ENCODE assay signal across 24 cellular contexts in genomic region chr20:63856111-63856511, GRCh38. TPM values are rescaled to one million over a fixed set of nuclear protein-coding genes. Genes with fewer than 3 reads are reported as not detected.
DNase-seq lines count a peak whose midpoint lies in the region; ATAC-seq and TF ChIP-seq lines count a peak whose summit lies in the region.
"Had no signal": no experiment of that assay in that cellular context is flagged by ENCODE, and none has a peak within 500 bp of the region (broad histone marks: within the 10 kb centered on the region; RNA-seq: fewer than 3 reads in every experiment).

No MANE protein-coding gene starts in this region.

- no peak overlapping the region for H3K27ac ChIP-seq in iPS-20b (ENCODE audit: low read length)
- no peak overlapping the region for H3K27ac ChIP-seq in CD4-positive, alpha-beta T cell (ENCODE audit: low read depth, low read length)
- H3K27ac ChIP-seq: body of pancreas, psoas muscle had no signal

- intact Hi-C loops in posterior vena cava (cut with DNase I) = no loop called here
- intact Hi-C loops in CD4-positive, alpha-beta T cell (cut with DNase I, micrococcal nuclease) = no loop called here

- no peaks in the 10 kb centered on the region; the same call in 1 of the 2 replicates for H3K27me3 ChIP-seq in iPS-20b (ENCODE audit: insufficient read depth, low read length)
- no peaks in the 10 kb centered on the region for H3K27me3 ChIP-seq in CD4-positive, alpha-beta T cell (ENCODE audit: control insufficient read depth, insufficient read depth, low read length)
- H3K27me3 ChIP-seq: MG63 had no signal

- no peaks in the 10 kb centered on the region for H3K9me3 Mint-ChIP-seq in CD4-positive, alpha-beta T cell
- no peaks in the 10 kb centered on the region for H3K9me3 Mint-ChIP-seq in activated T-helper 17 cell treated with anti-CD3 and anti-CD28 coated beads, Interleukin-2, amount 50 U/mL, for 72 hours
- H3K9me3 Mint-ChIP-seq in activated CD4-positive, alpha-beta T cell treated with anti-CD3 and anti-CD28 coated beads, Interleukin-2, amount 10 ng/mL, durations not matched to agents 7 days and 5 days = no peaks in the 10 kb centered on the region
- H3K9me3 Mint-ChIP-seq: activated naive CD8-positive, alpha-beta T cell treated with anti-CD3 and anti-CD28 coated beads, Interleukin-2, amount 10 ng/mL, durations not matched to agents 7 days and 5 days; IgD-negative memory B cell; naive thymus-derived CD8-positive, alpha-beta T cell; stimulated activated naive CD8-positive, alpha-beta T cell treated with anti-CD3 and anti-CD28 coated beads, Interleukin-15, Interleukin-2, amounts not matched to agents 100 ng/mL and 50 ng/mL, for 24 hours had no signal

- H3K4me3 Mint-ChIP-seq in CD4-positive, alpha-beta T cell = no peak overlapping the region
- no peak overlapping the region for H3K4me3 Mint-ChIP-seq in activated T-helper 17 cell treated with anti-CD3 and anti-CD28 coated beads, Interleukin-2, amount 50 U/mL, for 72 hours
- H3K4me3 Mint-ChIP-seq in activated CD4-positive, alpha-beta T cell treated with anti-CD3 and anti-CD28 coated beads, Interleukin-2, amount 10 ng/mL, durations not matched to agents 7 days and 5 days = no peak overlapping the region
- H3K4me3 Mint-ChIP-seq: activated naive CD8-positive, alpha-beta T cell treated with anti-CD3 and anti-CD28 coated beads, Interleukin-2, amount 10 ng/mL, durations not matched to agents 7 days and 5 days; stimulated activated naive CD8-positive, alpha-beta T cell treated with anti-CD3 and anti-CD28 coated beads, Interleukin-15, Interleukin-2, amounts not matched to agents 100 ng/mL and 50 ng/mL, for 24 hours had no signal

- CTCF ChIA-PET in CD4-positive, alpha-beta T cell (lab: Charles Lee) = no interaction called here
- CTCF ChIA-PET in activated CD4-positive, alpha-beta T cell treated with anti-CD3 and anti-CD28 coated beads, Interleukin-2, amount 10 ng/mL, durations not matched to agents 7 days and 5 days (lab: Charles Lee) = interaction anchor here (1.1 to 1.3 kb wide), 2 partner anchors 12 to 14 kb away, joined by 3 read pairs; no protein-coding TSS in a partner anchor

- peak overlapping the region; percentile 34; the same call in 1 of the 2 replicates for H3K9ac ChIP-seq in iPS-20b (ENCODE audit: low read depth, low read length)

- no peak for TF ChIP-seq RAD21 in Ishikawa (IDR thresholded peaks at IDR 0.05; ENCODE audit: low read depth)

- no peaks in the 10 kb centered on the region for H3K36me3 ChIP-seq in iPS-20b (ENCODE audit: insufficient read depth, low read depth, low read length)

- no peak for TF ChIP-seq CTCF in GM20000 (IDR thresholded peaks at IDR 0.05; ENCODE audit: extremely low read depth, missing control alignments)
- no peak for TF ChIP-seq CTCF in CD4-positive, alpha-beta T cell (IDR thresholded peaks at IDR 0.05)

- DNase-seq in GM20000 (ENCODE audit: low spot score) (peak; percentile 14), posterior vena cava (ENCODE audit: low spot score) (peak; percentile 75)
- no peak for DNase-seq in CD4-positive, alpha-beta T cell
- no peak for DNase-seq in activated CD4-positive, alpha-beta T cell treated with anti-CD3 and anti-CD28 coated beads, Interleukin-2, amount 10 ng/mL, durations not matched to agents 7 days and 5 days
- DNase-seq: activated CD4-positive, alpha-beta T cell treated with anti-CD3 and anti-CD28 coated beads for 4 hours; activated naive CD8-positive, alpha-beta T cell treated with anti-CD3 and anti-CD28 coated beads, Interleukin-2, amount 10 ng/mL, durations not matched to agents 7 days and 5 days; body of pancreas; glutamatergic neuron; MG63; naive thymus-derived CD8-positive, alpha-beta T cell; NCI-H1436; NCI-H524 treated with DMSO at 0.1 percent for 48 hours; psoas muscle; SHP77; stimulated activated CD4-positive, alpha-beta T cell treated with anti-CD3 and anti-CD28 coated beads, Interleukin-2, amount 100 ng/mL, for 48 hours had no signal

- H3K4me3 ChIP-seq in iPS-20b (ENCODE audit: low read length) = peak overlapping the region; percentile 50; the same call in 1 of the 2 replicates
- H3K4me3 ChIP-seq: body of pancreas, MG63, skin epidermis, tibial nerve had no signal

- no peaks in the 10 kb centered on the region for H3K9me3 ChIP-seq in iPS-20b (ENCODE audit: insufficient read depth, low read depth, low read length)
- H3K9me3 ChIP-seq in CD4-positive, alpha-beta T cell (ENCODE audit: control insufficient read depth, low read length) = no peaks in the 10 kb centered on the region
- H3K9me3 ChIP-seq: body of pancreas, MG63, psoas muscle, tibial nerve had no signal

- H3K27me3 Mint-ChIP-seq in CD4-positive, alpha-beta T cell = peaks cover 9% of the 10 kb centered on the region
- no peaks in the 10 kb centered on the region for H3K27me3 Mint-ChIP-seq in activated T-helper 17 cell treated with anti-CD3 and anti-CD28 coated beads, Interleukin-2, amount 50 U/mL, for 72 hours
- H3K27me3 Mint-ChIP-seq in activated CD4-positive, alpha-beta T cell treated with anti-CD3 and anti-CD28 coated beads, Interleukin-2, amount 10 ng/mL, durations not matched to agents 7 days and 5 days = peaks cover 7% of the 10 kb centered on the region

- POLR2A ChIA-PET in CD4-positive, alpha-beta T cell (lab: Charles Lee) = interaction anchor here (1.7 kb wide), 1 partner anchor 8 kb away, joined by 8 read pairs; the partner anchor contains the start of gene TPD52L2
- POLR2A ChIA-PET in activated CD4-positive, alpha-beta T cell treated with anti-CD3 and anti-CD28 coated beads, Interleukin-2, amount 10 ng/mL, durations not matched to agents 7 days and 5 days (lab: Charles Lee) = no interaction called here

- H3K27ac Mint-ChIP-seq in CD4-positive, alpha-beta T cell = no peak overlapping the region
- H3K27ac Mint-ChIP-seq in activated T-helper 17 cell treated with anti-CD3 and anti-CD28 coated beads, Interleukin-2, amount 50 U/mL, for 72 hours = no peak overlapping the region
- H3K27ac Mint-ChIP-seq in activated CD4-positive, alpha-beta T cell treated with anti-CD3 and anti-CD28 coated beads, Interleukin-2, amount 10 ng/mL, durations not matched to agents 7 days and 5 days = no peak overlapping the region
- H3K27ac Mint-ChIP-seq: activated naive CD8-positive, alpha-beta T cell treated with anti-CD3 and anti-CD28 coated beads, Interleukin-2, amount 10 ng/mL, durations not matched to agents 7 days and 5 days; IgD-negative memory B cell; stimulated activated naive CD8-positive, alpha-beta T cell treated with anti-CD3 and anti-CD28 coated beads, Interleukin-15, Interleukin-2, amounts not matched to agents 100 ng/mL and 50 ng/mL, for 24 hours had no signal

- no peak for TF ChIP-seq EP300 in Ishikawa (IDR thresholded peaks at IDR 0.05; ENCODE audit: borderline replicate concordance)

- H3K4me1 ChIP-seq in iPS-20b (ENCODE audit: insufficient read depth, low read length) = peaks cover 33% of the 10 kb centered on the region

- ATAC-seq in CD4-positive, alpha-beta T cell (ENCODE audit: poor library complexity) = no peak
- no peak for ATAC-seq in activated T-helper 17 cell treated with anti-CD3 and anti-CD28 coated beads, Interleukin-2, amount 50 U/mL, for 72 hours (replicated peaks)
- ATAC-seq: naive thymus-derived CD8-positive, alpha-beta T cell had no signal

- H3K4me1 Mint-ChIP-seq in CD4-positive, alpha-beta T cell (ENCODE audit: low read depth) = peaks cover 23% of the 10 kb centered on the region
- peaks cover 9% of the 10 kb centered on the region for H3K4me1 Mint-ChIP-seq in activated T-helper 17 cell treated with anti-CD3 and anti-CD28 coated beads, Interleukin-2, amount 50 U/mL, for 72 hours
- peaks cover 19% of the 10 kb centered on the region for H3K4me1 Mint-ChIP-seq in activated CD4-positive, alpha-beta T cell treated with anti-CD3 and anti-CD28 coated beads, Interleukin-2, amount 10 ng/mL, durations not matched to agents 7 days and 5 days

- H3K36me3 Mint-ChIP-seq in CD4-positive, alpha-beta T cell (ENCODE audit: low read depth) = peaks cover 7% of the 10 kb centered on the region
- H3K36me3 Mint-ChIP-seq in activated T-helper 17 cell treated with anti-CD3 and anti-CD28 coated beads, Interleukin-2, amount 50 U/mL, for 72 hours (ENCODE audit: low read depth) = peaks cover 7% of the 10 kb centered on the region
- H3K36me3 Mint-ChIP-seq in activated CD4-positive, alpha-beta T cell treated with anti-CD3 and anti-CD28 coated beads, Interleukin-2, amount 10 ng/mL, durations not matched to agents 7 days and 5 days (ENCODE audit: low read depth) = peaks cover 3% of the 10 kb centered on the region

TF ChIP-seq in Ishikawa, 13 proteins besides CTCF, POLR2A, EP300 and RAD21:
- 0 out of 2 replicates have a peak, but pooled peaks have one; percentile 14 for TF ChIP-seq ZBTB7A (IDR thresholded peaks at IDR 0.05; ENCODE audit: low read depth)
- TF ChIP-seq EGR1 (IDR thresholded peaks at IDR 0.05) = no peak

RNA-seq across cellular contexts. Expression of gene ABHD16B, which starts 5.2 kb away (rescaled TPM):
- not detected for total RNA-seq in posterior vena cava
- not detected for total RNA-seq in CD4-positive, alpha-beta T cell
- total RNA-seq in activated T-helper 17 cell treated with anti-CD3 and anti-CD28 coated beads, Interleukin-2, amount 50 U/mL, for 72 hours = under 1 TPM in 1 of 2 donors, not detected in 1; 0.19 TPM
- not detected for total RNA-seq in activated CD4-positive, alpha-beta T cell treated with anti-CD3 and anti-CD28 coated beads, Interleukin-2, amount 10 ng/mL, durations not matched to agents 7 days and 5 days
- total RNA-seq: activated naive CD8-positive, alpha-beta T cell treated with anti-CD3 and anti-CD28 coated beads, Interleukin-2, amount 10 ng/mL, durations not matched to agents 7 days and 5 days; body of pancreas; fibroblast of lung; mesenteric fat pad; naive thymus-derived CD8-positive, alpha-beta T cell; psoas muscle; tibial nerve had no signal

RNA-seq across cellular contexts. Expression of gene TPD52L2, which starts 9.0 kb away (rescaled TPM):
- 100 to 1,000 TPM; 113 to 132 TPM for total RNA-seq in posterior vena cava
- 10 to 100 TPM; 15.1 to 15.3 TPM for total RNA-seq in CD4-positive, alpha-beta T cell
- 10 to 100 TPM; 54.8 to 92.9 TPM for total RNA-seq in activated T-helper 17 cell treated with anti-CD3 and anti-CD28 coated beads, Interleukin-2, amount 50 U/mL, for 72 hours
- 10 to 100 TPM; 39.6 to 41.6 TPM for total RNA-seq in activated CD4-positive, alpha-beta T cell treated with anti-CD3 and anti-CD28 coated beads, Interleukin-2, amount 10 ng/mL, durations not matched to agents 7 days and 5 days

RNA-seq across cellular contexts. Expression of gene ZBTB46, which starts 25.0 kb away (rescaled TPM):
- total RNA-seq in posterior vena cava = 10 to 100 TPM in 1 of 2 donors, 1 to 10 TPM in 1; 6.8 to 11.9 TPM
- total RNA-seq in CD4-positive, alpha-beta T cell = under 1 TPM; 0.08 to 0.34 TPM
- 1 to 10 TPM in 1 of 2 donors, under 1 TPM in 1; 0.54 to 6.2 TPM for total RNA-seq in activated T-helper 17 cell treated with anti-CD3 and anti-CD28 coated beads, Interleukin-2, amount 50 U/mL, for 72 hours
- total RNA-seq in activated CD4-positive, alpha-beta T cell treated with anti-CD3 and anti-CD28 coated beads, Interleukin-2, amount 10 ng/mL, durations not matched to agents 7 days and 5 days = not detected
- total RNA-seq: naive thymus-derived CD8-positive, alpha-beta T cell had no signal

RNA-seq across cellular contexts. Expression of gene DNAJC5, which starts 38.8 kb away (rescaled TPM):
- total RNA-seq in posterior vena cava = 10 to 100 TPM; 31.1 to 31.7 TPM
- total RNA-seq in CD4-positive, alpha-beta T cell = 10 to 100 TPM; 21.4 to 22.5 TPM
- 10 to 100 TPM; 46.8 to 53.4 TPM for total RNA-seq in activated T-helper 17 cell treated with anti-CD3 and anti-CD28 coated beads, Interleukin-2, amount 50 U/mL, for 72 hours
- 10 to 100 TPM; 54.0 to 58.7 TPM for total RNA-seq in activated CD4-positive, alpha-beta T cell treated with anti-CD3 and anti-CD28 coated beads, Interleukin-2, amount 10 ng/mL, durations not matched to agents 7 days and 5 days

Comparison
In these comparisons a context has a peak if more than half of its experiments do, and no peak if none do; other contexts are left out.
1. DNase-seq: peak in GM20000 (single experiment) and posterior vena cava (single experiment); none in CD4-positive, alpha-beta T cell (0 of 10) and activated CD4-positive, alpha-beta T cell treated with anti-CD3 and anti-CD28 coated beads, Interleukin-2, amount 10 ng/mL, durations not matched to agents 7 days and 5 days (single experiment).